Comparison of ENCODE assay signal across 28 cellular contexts in the genomic region with DNA sequence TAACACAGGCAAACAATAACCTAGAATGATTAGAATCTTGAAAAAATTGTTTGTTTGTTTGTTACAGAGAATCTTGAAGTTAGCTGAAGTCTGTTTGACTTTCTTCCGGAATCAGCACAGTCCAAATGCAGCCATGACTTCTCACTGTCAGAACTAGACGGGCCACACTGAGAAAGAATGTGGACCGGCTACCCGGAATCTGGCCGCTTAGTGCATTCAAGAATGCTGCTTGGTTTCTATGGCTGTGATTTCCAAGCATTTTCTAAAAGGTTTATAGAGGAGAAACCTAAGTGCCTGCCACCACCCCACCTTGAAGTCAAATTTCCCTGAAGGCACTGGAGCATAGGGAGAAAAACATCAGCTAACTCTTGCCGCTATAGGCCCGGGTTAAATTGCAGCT.
"Had no signal": no experiment of that assay in that cellular context is flagged by ENCODE, and none has a peak within 500 bp of the region (broad histone marks: within the 10 kb centered on the region; RNA-seq: fewer than 3 reads in every experiment).

No MANE protein-coding gene starts in this region.

- H3K27me3 Mint-ChIP-seq: stimulated activated naive B cell treated with anti-CD40 and anti-IgM and Interleukin-4, amounts not matched to agents 10 μg/mL and 1 μg/mL and 100 μg/mL, for 72 hours; stimulated activated naive CD8-positive, alpha-beta T cell treated with anti-CD3 and anti-CD28 coated beads, Interleukin-15, Interleukin-2, amounts not matched to agents 100 ng/mL and 50 ng/mL, for 24 hours had no signal

- H3K9ac ChIP-seq: neural progenitor cell, parathyroid adenoma had no signal

- ATAC-seq: natural killer cell; psoas muscle; right cardiac atrium; right lobe of liver; stimulated activated effector memory CD8-positive, alpha-beta T cell treated with anti-CD3 and anti-CD28 coated beads, Interleukin-12 subunit alpha, Interleukin-12 subunit beta, amount 100 ng/mL, for 72 hours; stimulated activated naive B cell treated with anti-CD40 and anti-IgM and Interleukin-4, amounts not matched to agents 10 μg/mL and 1 μg/mL and 100 μg/mL, for 72 hours had no signal

- H3K4me1 ChIP-seq: neural progenitor cell, parathyroid adenoma, right lobe of liver, stomach, tibial artery had no signal

- FAIRE-seq: small intestine, urothelium cell line had no signal

- H3K27ac Mint-ChIP-seq: natural killer cell; nephron; neural progenitor cell; progenitor cell of endocrine pancreas; stimulated activated effector memory CD8-positive, alpha-beta T cell treated with anti-CD3 and anti-CD28 coated beads, Interleukin-12 subunit alpha, Interleukin-12 subunit beta, amount 100 ng/mL, for 72 hours; stimulated activated naive B cell treated with anti-CD40 and anti-IgM and Interleukin-4, amounts not matched to agents 10 μg/mL and 1 μg/mL and 100 μg/mL, for 72 hours; stimulated activated naive CD8-positive, alpha-beta T cell treated with anti-CD3 and anti-CD28 coated beads, Interleukin-15, Interleukin-2, amounts not matched to agents 100 ng/mL and 50 ng/mL, for 24 hours had no signal

- H3K27ac ChIP-seq: neural progenitor cell, parathyroid adenoma, psoas muscle, right lobe of liver, sigmoid colon, stomach, thoracic aorta, tibial artery, transverse colon, upper lobe of left lung, vagina had no signal

- H3K9me3 ChIP-seq: ovary, psoas muscle, right lobe of liver, sigmoid colon, stomach, thoracic aorta, tibial artery, transverse colon, upper lobe of left lung, vagina had no signal

- H2AFZ ChIP-seq: neural progenitor cell, parathyroid adenoma had no signal

- H3K4me3 ChIP-seq: neural progenitor cell, ovary, psoas muscle, right lobe of liver, sigmoid colon, stomach, thoracic aorta, tibial artery, transverse colon, upper lobe of left lung, vagina had no signal

- H3K4me3 Mint-ChIP-seq: natural killer cell; nephron; neural progenitor cell; stimulated activated effector memory CD8-positive, alpha-beta T cell treated with anti-CD3 and anti-CD28 coated beads, Interleukin-12 subunit alpha, Interleukin-12 subunit beta, amount 100 ng/mL, for 72 hours; stimulated activated naive B cell treated with anti-CD40 and anti-IgM and Interleukin-4, amounts not matched to agents 10 μg/mL and 1 μg/mL and 100 μg/mL, for 72 hours; stimulated activated naive CD8-positive, alpha-beta T cell treated with anti-CD3 and anti-CD28 coated beads, Interleukin-15, Interleukin-2, amounts not matched to agents 100 ng/mL and 50 ng/mL, for 24 hours had no signal

- H3K36me3 Mint-ChIP-seq: natural killer cell; stimulated activated effector memory CD8-positive, alpha-beta T cell treated with anti-CD3 and anti-CD28 coated beads, Interleukin-12 subunit alpha, Interleukin-12 subunit beta, amount 100 ng/mL, for 72 hours; stimulated activated naive B cell treated with anti-CD40 and anti-IgM and Interleukin-4, amounts not matched to agents 10 μg/mL and 1 μg/mL and 100 μg/mL, for 72 hours had no signal

- H3K36me3 ChIP-seq: neural progenitor cell, ovary, right lobe of liver, sigmoid colon, stomach, thoracic aorta, tibial artery, transverse colon, upper lobe of left lung, vagina had no signal

- H3K9me3 Mint-ChIP-seq: natural killer cell; nephron; stimulated activated effector memory CD8-positive, alpha-beta T cell treated with anti-CD3 and anti-CD28 coated beads, Interleukin-12 subunit alpha, Interleukin-12 subunit beta, amount 100 ng/mL, for 72 hours; stimulated activated naive B cell treated with anti-CD40 and anti-IgM and Interleukin-4, amounts not matched to agents 10 μg/mL and 1 μg/mL and 100 μg/mL, for 72 hours; stimulated activated naive CD8-positive, alpha-beta T cell treated with anti-CD3 and anti-CD28 coated beads, Interleukin-15, Interleukin-2, amounts not matched to agents 100 ng/mL and 50 ng/mL, for 24 hours had no signal

- DNase-seq: natural killer cell; occipital lobe; posterior cingulate gyrus; psoas muscle; right cardiac atrium; right lobe of liver; sigmoid colon; small intestine; stimulated activated CD4-positive, alpha-beta T cell treated with anti-CD3 and anti-CD28 coated beads, Interleukin-15, amount 100 ng/mL, for 24 hours; stimulated activated CD4-positive, alpha-beta T cell treated with anti-CD3 and anti-CD28 coated beads, Interleukin-2, amount 100 ng/mL, for 24 hours; stimulated activated CD4-positive, alpha-beta T cell treated with anti-CD3 and anti-CD28 coated beads, Interleukin-2, amount 100 ng/mL, for 48 hours; stimulated activated CD4-positive, alpha-beta T cell treated with anti-CD3 and anti-CD28 coated beads, Interleukin-4, amount 100 ng/mL, for 24 hours; stimulated activated naive B cell treated with anti-CD40 and anti-IgM and Interleukin-4, amounts not matched to agents 10 μg/mL and 1 μg/mL and 100 μg/mL, for 72 hours; stimulated activated naive CD4-positive, alpha-beta T cell treated with Interleukin-2 at 50 U/mL for 16 hours; stomach; tibial artery; transverse colon; upper lobe of left lung had no signal

- H3K27me3 ChIP-seq: neural progenitor cell, ovary, right lobe of liver, sigmoid colon, stomach, tibial artery, transverse colon, upper lobe of left lung, vagina had no signal

- H3K4me2 ChIP-seq: neural progenitor cell had no signal

- H3K4me1 Mint-ChIP-seq: natural killer cell; stimulated activated naive B cell treated with anti-CD40 and anti-IgM and Interleukin-4, amounts not matched to agents 10 μg/mL and 1 μg/mL and 100 μg/mL, for 72 hours had no signal
